Comparison of ENCODE assay signal across 35 cellular contexts in genomic region chr10:20232079-20232478, GRCh38.
DNase-seq lines count a peak whose midpoint lies in the region; ATAC-seq, FAIRE-seq and TF ChIP-seq lines count a peak whose summit lies in the region.
"Had no signal": no experiment of that assay in that cellular context is flagged by ENCODE, and none has a peak within 500 bp of the region (broad histone marks: within the 10 kb centered on the region; RNA-seq: fewer than 3 reads in every experiment).

No MANE protein-coding gene starts in this region.

- H3K9ac ChIP-seq in HepG2 (ENCODE audit: insufficient read depth, low read depth, low read length) (no peak overlapping the region), IMR-90 (ENCODE audit: low read depth, low read length) (no peak overlapping the region), K562 (ENCODE audit: insufficient read depth in 1 of 2, low read depth in 2 of 2, low read length in 2 of 2) (no peak overlapping the region), H1 (replicated peaks in 1 of 4; ENCODE audit: extremely low read depth in 1 of 4, low read depth in 3 of 4, low read length in 3 of 4) (no peak overlapping the region)
- H3K9ac ChIP-seq: BLaER1; BLaER1 treated with 17β-estradiol and CSF1 and Interleukin-3, amounts not matched to agents 10 nM and 100 nM had no signal

- POLR2A ChIA-PET in HepG2 (lab: Yijun Ruan, JAX) (no interaction called here), IMR-90 (lab: Charles Lee; ENCODE audit: unreplicated experiment) (no interaction called here), K562 (lab: Yijun Ruan, JAX) (no interaction called here), H1 (lab: Charles Lee; ENCODE audit: partially characterized antibody) (no interaction called here)

- no peak overlapping the region for H3K4me3 ChIP-seq in HepG2 (replicated peaks in 1 of 3; ENCODE audit: insufficient read depth in 1 of 3, low read depth in 2 of 3, low read length in 3 of 3)
- no peak overlapping the region for H3K4me3 ChIP-seq in right lobe of liver
- no peak overlapping the region for H3K4me3 ChIP-seq in IMR-90 (ENCODE audit: insufficient read depth, low read depth, low read length)
- H3K4me3 ChIP-seq in K562, result no peak overlapping the region
- H3K4me3 ChIP-seq in H1 (ENCODE audit: extremely low read depth in 1 of 4, insufficient read depth in 2 of 4, low read depth in 3 of 4, low read length in 4 of 4), result no peak overlapping the region
- H3K4me3 ChIP-seq: A549; BLaER1; BLaER1 treated with 17β-estradiol and CSF1 and Interleukin-3, amounts not matched to agents 10 nM and 100 nM had no signal

- no peak overlapping the region for H3K18ac ChIP-seq in IMR-90 (ENCODE audit: low read depth, low read length)
- H3K18ac ChIP-seq in H1 (ENCODE audit: extremely low read depth, low read length), result no peak overlapping the region

- intact Hi-C loops in HepG2 (cut with micrococcal nuclease; ENCODE audit: unreplicated experiment) (no loop called here), right lobe of liver (cut with DNase I) (no loop called here), IMR-90 (cut with micrococcal nuclease) (no loop called here), K562 (cut with micrococcal nuclease) (no loop called here)

- TF ChIP-seq RAD21 in HepG2 (CRISPR knock-in tag; IDR thresholded peaks at IDR 0.05) (no peak), IMR-90 (IDR thresholded peaks at IDR 0.05; ENCODE audit: low read length) (no peak), K562 (CRISPR knock-in tag; conservative IDR thresholded peaks at IDR 0.05 in 1 of 2, IDR thresholded peaks at IDR 0.05 in 1 of 2) (no peak), H1 (IDR thresholded peaks at IDR 0.05 in 1 of 2, conservative IDR thresholded peaks at IDR 0.05 in 1 of 2; ENCODE audit: low read depth in 2 of 2, low read length in 2 of 2) (no peak)

- ATAC-seq in HepG2, result no peak
- no peak for ATAC-seq in right lobe of liver
- no peak for ATAC-seq in IMR-90 (ENCODE audit: low read depth)
- ATAC-seq in K562, result no peak
- ATAC-seq: A549; CD8-positive, alpha-beta T cell had no signal

- no peak overlapping the region for H2BK20ac ChIP-seq in IMR-90 (ENCODE audit: low read depth, low read length)
- no peak overlapping the region for H2BK20ac ChIP-seq in H1 (ENCODE audit: low read length)

- H3K56ac ChIP-seq in IMR-90 (ENCODE audit: extremely low read depth, insufficient read depth, low read length), result no peak overlapping the region
- no peak overlapping the region for H3K56ac ChIP-seq in H1 (replicated peaks; ENCODE audit: insufficient read length, low read depth, low read length)

- WGBS in HepG2 (ENCODE audit: low lambda C conversion rate), result 42% methylated on average over 1 of the region's 1 CpG
- WGBS in right lobe of liver (ENCODE audit: insufficient coverage, low coverage, low lambda C conversion rate, missing lambda C conversion rate), result 62% methylated on average over 1 of the region's 1 CpG
- WGBS in IMR-90 (ENCODE audit: extremely low coverage in 2 of 2, insufficient read length in 1 of 2), 2 experiments, result no CpG with 5 or more reads among the region's 1 CpG
- 0% methylated on average over 1 of the region's 1 CpG for WGBS in K562 (ENCODE audit: insufficient coverage, low coverage, missing lambda C conversion rate)
- 80% methylated on average over 1 of the region's 1 CpG; no CpG with 5 or more reads in 1 of the 2 experiments for WGBS in H1 (ENCODE audit: extremely low coverage in 1 of 2, insufficient coverage in 1 of 2, insufficient read length in 1 of 2, insufficient replicate concordance in 2 of 2, low coverage in 1 of 2, low lambda C conversion rate in 2 of 2, missing lambda C conversion rate in 1 of 2), 2 experiments

- DNase-seq in HepG2 (ENCODE audit: low spot score) (no peak), right lobe of liver (no peak), IMR-90 (no peak), K562 (ENCODE audit: extremely low read depth in 1 of 4, low spot score in 3 of 4) (no peak), H1 (ENCODE audit: low read depth in 1 of 2, low spot score in 2 of 2) (no peak), mucosa of gallbladder (ENCODE audit: low spot score) (no peak), foreskin melanocyte (no peak), SW 1271 (lab: John Stamatoyannopoulos, UW) (no peak)
- DNase-seq: 8988T; ACHN; AML-193; BE2C; C1 segment of cervical spinal cord; Caco-2; Calu3; CD4-positive, alpha-beta memory T cell; CD4-positive, alpha-beta T cell; CD4-positive, CD25-positive, alpha-beta regulatory T cell; CD8-positive, alpha-beta memory T cell; CD8-positive, alpha-beta T cell; COR-L47; DMS 273 treated with DMSO at 0.1 percent for 48 hours; DMS153; DMS53; DMS79; DMS79 treated with DMSO at 0.1 percent for 48 hours; DND-41; EL had no signal

- TF ChIP-seq CTCF in HepG2 (CRISPR knock-in tag; IDR thresholded peaks at IDR 0.05) (no peak), right lobe of liver (IDR thresholded peaks at IDR 0.05) (no peak), IMR-90 (conservative IDR thresholded peaks at IDR 0.05; ENCODE audit: low read depth, low read length) (no peak), K562 (IDR thresholded peaks at IDR 0.05 in 2 of 3, conservative IDR thresholded peaks at IDR 0.05 in 1 of 3; ENCODE audit: insufficient read depth in 2 of 3, low read depth in 1 of 3, low read length in 3 of 3) (no peak), H1 (IDR thresholded peaks at IDR 0.05; ENCODE audit: control extremely low read depth in 1 of 3, insufficient read depth in 1 of 3, low read depth in 1 of 3, low read length in 3 of 3) (no peak)

- H3K9me1 ChIP-seq in IMR-90 (ENCODE audit: insufficient read depth, low read length) (no peaks in the 10 kb centered on the region), K562 (ENCODE audit: control insufficient read depth, insufficient read depth, low read length) (no peaks in the 10 kb centered on the region)

- TF ChIP-seq EP300 in HepG2 (IDR thresholded peaks at IDR 0.05; ENCODE audit: low read depth in 2 of 2, low read length in 2 of 2) (no peak), HepG2 (CRISPR knock-in tag; IDR thresholded peaks at IDR 0.05; ENCODE audit: borderline replicate concordance) (no peak), K562 (IDR thresholded peaks at IDR 0.05; ENCODE audit: low read length) (no peak), H1 (IDR thresholded peaks at IDR 0.05; ENCODE audit: borderline replicate concordance in 1 of 2, low read depth in 2 of 2, low read length in 2 of 2) (no peak)

- no peaks in the 10 kb centered on the region for H3K79me2 ChIP-seq in HepG2 (ENCODE audit: insufficient read depth, low read length)
- H3K79me2 ChIP-seq in K562 (ENCODE audit: control insufficient read depth, insufficient read depth, low read length), result no peaks in the 10 kb centered on the region
- H3K79me2 ChIP-seq in H1 (ENCODE audit: control insufficient read depth in 1 of 2, insufficient read depth in 2 of 2, low read length in 2 of 2), result no peaks in the 10 kb centered on the region

- no peak overlapping the region for H4K5ac ChIP-seq in IMR-90 (ENCODE audit: low read depth, low read length)
- no peak overlapping the region for H4K5ac ChIP-seq in H1 (ENCODE audit: insufficient read length, low read depth, low read length)

- H3K14ac ChIP-seq in IMR-90 (replicated peaks; ENCODE audit: low read depth, low read length) (no peak overlapping the region), H1 (ENCODE audit: insufficient read length) (no peak overlapping the region)

- H4K8ac ChIP-seq in IMR-90 (ENCODE audit: low read depth in 2 of 2, low read length in 2 of 2), result no peak overlapping the region
- H4K8ac ChIP-seq in H1 (ENCODE audit: extremely low read depth, insufficient read depth, low read length), result no peak overlapping the region

- FAIRE-seq in HepG2 (lab: Jason Lieb, UNC) (no peak), K562 (lab: Jason Lieb, UNC) (no peak), H1 (lab: Jason Lieb, UNC) (no peak)
- FAIRE-seq: A204.1, A549, D721Med had no signal

- H3K23ac ChIP-seq in IMR-90 (ENCODE audit: low read depth, low read length) (no peak overlapping the region), H1 (ENCODE audit: insufficient read length) (no peak overlapping the region)

- H2BK5ac ChIP-seq in IMR-90 (ENCODE audit: low read depth, low read length, poor library complexity, severe bottlenecking) (no peak overlapping the region), H1 (ENCODE audit: low read depth, low read length) (no peak overlapping the region)

- no peaks in the 10 kb centered on the region for H4K20me1 ChIP-seq in HepG2 (ENCODE audit: insufficient read depth, low read length)
- no peaks in the 10 kb centered on the region for H4K20me1 ChIP-seq in IMR-90 (ENCODE audit: insufficient read depth, low read length)
- H4K20me1 ChIP-seq in K562 (replicated peaks; ENCODE audit: control insufficient read depth, insufficient read depth, low read length), result no peaks in the 10 kb centered on the region
- H4K20me1 ChIP-seq in H1 (replicated peaks in 1 of 2; ENCODE audit: control insufficient read depth in 1 of 2, insufficient read depth in 2 of 2, low read length in 2 of 2), result no peaks in the 10 kb centered on the region
- H4K20me1 ChIP-seq: BLaER1; BLaER1 treated with 17β-estradiol and CSF1 and Interleukin-3, amounts not matched to agents 10 nM and 100 nM had no signal

- in situ Hi-C loops in HepG2 (cut with HindIII; ENCODE audit: extremely low pct_ligation_motif_present, low pct_unique_long_range_greater_than_20kb), result no loop called here
- in situ Hi-C loops in IMR-90 (cut with MboI; ENCODE audit: low sequenced_read_pairs), result no loop called here
- in situ Hi-C loops in K562 (cut with MboI), result no loop called here

- no peaks in the 10 kb centered on the region for H3K27me3 ChIP-seq in HepG2 (ENCODE audit: control insufficient read depth in 1 of 2, insufficient read depth in 2 of 2, low read length in 2 of 2)
- H3K27me3 ChIP-seq in right lobe of liver, result no peaks in the 10 kb centered on the region
- H3K27me3 ChIP-seq in IMR-90 (ENCODE audit: control insufficient read depth, insufficient read depth, low read length), result no peaks in the 10 kb centered on the region
- no peaks in the 10 kb centered on the region for H3K27me3 ChIP-seq in K562 (ENCODE audit: control insufficient read depth in 2 of 2, insufficient read depth in 2 of 2, low read length in 2 of 2)
- H3K27me3 ChIP-seq in H1 (replicated peaks in 1 of 4; ENCODE audit: control insufficient read depth in 3 of 4, extremely low read depth in 1 of 4, insufficient read depth in 3 of 4, low read length in 3 of 4), result no peaks in the 10 kb centered on the region
- H3K27me3 ChIP-seq: BE2C; BLaER1; BLaER1 treated with 17β-estradiol and CSF1 and Interleukin-3, amounts not matched to agents 10 nM and 100 nM had no signal

- H2AFZ ChIP-seq in HepG2 (ENCODE audit: low read length) (no peak overlapping the region), IMR-90 (replicated peaks; ENCODE audit: low read length, poor library complexity) (no peak overlapping the region), K562 (ENCODE audit: low read depth, low read length) (no peak overlapping the region), H1 (ENCODE audit: low read length) (no peak overlapping the region)

- H3K79me1 ChIP-seq in IMR-90 (ENCODE audit: low read depth in 1 of 2, low read length in 2 of 2) (no peaks in the 10 kb centered on the region), H1 (ENCODE audit: low read depth, low read length) (no peaks in the 10 kb centered on the region)

- no peaks in the 10 kb centered on the region; a peak in 1 of 5 replicates for H3K36me3 ChIP-seq in HepG2 (replicated peaks in 1 of 2; ENCODE audit: control insufficient read depth in 1 of 2, insufficient read depth in 2 of 2, low read length in 2 of 2)
- H3K36me3 ChIP-seq in right lobe of liver, result no peaks in the 10 kb centered on the region
- H3K36me3 ChIP-seq in IMR-90 (ENCODE audit: control insufficient read depth, insufficient read depth, low read length), result no peaks in the 10 kb centered on the region
- no peaks in the 10 kb centered on the region for H3K36me3 ChIP-seq in K562 (ENCODE audit: control insufficient read depth, insufficient read depth, low read length)
- H3K36me3 ChIP-seq in H1 (ENCODE audit: control insufficient read depth in 2 of 4, insufficient read depth in 4 of 4, low read length in 3 of 4), result no peaks in the 10 kb centered on the region
- H3K36me3 ChIP-seq: BE2C, BLaER1 had no signal

- H2BK15ac ChIP-seq in IMR-90 (ENCODE audit: low read depth, low read length), result no peak overlapping the region
- no peak overlapping the region for H2BK15ac ChIP-seq in H1 (ENCODE audit: low read length)

- H2BK120ac ChIP-seq in IMR-90 (ENCODE audit: low read depth, low read length) (no peak overlapping the region), H1 (replicated peaks; ENCODE audit: low read depth, low read length) (no peak overlapping the region)

- H3K27ac ChIP-seq in HepG2 (ENCODE audit: extremely low read length, insufficient read depth, low read length) (no peak overlapping the region), right lobe of liver (no peak overlapping the region), IMR-90 (ENCODE audit: insufficient read depth, low read length) (no peak overlapping the region), K562 (ENCODE audit: extremely low read depth, low read depth, low read length) (no peak overlapping the region), H1 (ENCODE audit: low read depth, low read length) (no peak overlapping the region)
- H3K27ac ChIP-seq: 22Rv1; A549; BLaER1; BLaER1 treated with 17β-estradiol and CSF1 and Interleukin-3, amounts not matched to agents 10 nM and 100 nM; C4-2B had no signal

- H3K4me2 ChIP-seq in HepG2 (ENCODE audit: low read depth, low read length) (no peak overlapping the region), IMR-90 (ENCODE audit: low read depth, low read length) (no peak overlapping the region), K562 (ENCODE audit: insufficient read depth, low read length) (no peak overlapping the region), H1 (ENCODE audit: insufficient read depth in 1 of 2, low read depth in 2 of 2, low read length in 2 of 2) (no peak overlapping the region)
- H3K4me2 ChIP-seq: A549; BLaER1; BLaER1 treated with 17β-estradiol and CSF1 and Interleukin-3, amounts not matched to agents 10 nM and 100 nM had no signal

- H4K91ac ChIP-seq in IMR-90 (ENCODE audit: insufficient read depth, low read depth, low read length) (no peak overlapping the region), H1 (replicated peaks; ENCODE audit: insufficient read length, low read length) (no peak overlapping the region)

- CTCF ChIA-PET in HepG2 (lab: Yijun Ruan, JAX; ENCODE audit: low intra/inter-chr PET ratio, low total read pairs) (no interaction called here), IMR-90 (lab: Yijun Ruan, JAX) (no interaction called here), K562 (lab: Yijun Ruan, JAX; ENCODE audit: low intra/inter-chr PET ratio) (no interaction called here), H1 (lab: Charles Lee; ENCODE audit: partially characterized antibody) (interaction anchor here (0.6 to 0.7 kb wide), 3 partner anchors 85 to 976 kb away, joined by 3 read pairs; no protein-coding TSS in a partner anchor)

- H3K9me3 ChIP-seq in HepG2 (ENCODE audit: low read length), result peaks cover 10% of the 10 kb centered on the region
- H3K9me3 ChIP-seq in right lobe of liver, result no peaks in the 10 kb centered on the region
- no peaks in the 10 kb centered on the region for H3K9me3 ChIP-seq in IMR-90 (ENCODE audit: control insufficient read depth, insufficient read depth, low read length)
- no peaks in the 10 kb centered on the region; the same call in 1 of the 2 replicates for H3K9me3 ChIP-seq in K562 (replicated peaks; ENCODE audit: control insufficient read depth, insufficient read depth, low read depth, low read length)
- H3K9me3 ChIP-seq in H1 (ENCODE audit: insufficient read depth in 2 of 2, low read depth in 1 of 2, low read length in 1 of 2), result no peaks in the 10 kb centered on the region
- H3K9me3 ChIP-seq: A549; BE2C; BLaER1; BLaER1 treated with 17β-estradiol and CSF1 and Interleukin-3, amounts not matched to agents 10 nM and 100 nM; Caco-2 had no signal

- peaks cover 7% of the 10 kb centered on the region for H3K4me1 ChIP-seq in HepG2 (ENCODE audit: insufficient read depth, low read length)
- H3K4me1 ChIP-seq in right lobe of liver, result no peaks in the 10 kb centered on the region
- no peaks in the 10 kb centered on the region for H3K4me1 ChIP-seq in IMR-90 (ENCODE audit: control insufficient read depth, insufficient read depth, low read length)
- no peaks in the 10 kb centered on the region for H3K4me1 ChIP-seq in K562 (replicated peaks in 1 of 2; ENCODE audit: control insufficient read depth in 2 of 2, insufficient read depth in 2 of 2, low read length in 2 of 2)
- no peaks in the 10 kb centered on the region; a peak in 1 of 7 replicates for H3K4me1 ChIP-seq in H1 (replicated peaks in 1 of 4; ENCODE audit: control insufficient read depth in 3 of 4, insufficient read depth in 4 of 4, low read length in 3 of 4)
- H3K4me1 ChIP-seq: A549, BE2C, BLaER1, Caco-2 had no signal

- H3K4ac ChIP-seq in IMR-90 (ENCODE audit: low read depth, low read length) (no peak overlapping the region), H1 (replicated peaks; ENCODE audit: insufficient read length, low read depth, low read length) (no peak overlapping the region)

- no peak overlapping the region for H2BK12ac ChIP-seq in H1 (ENCODE audit: low read depth, low read length)

- no peak for TF ChIP-seq POLR2A in HepG2 (IDR thresholded peaks at IDR 0.05; ENCODE audit: insufficient read depth in 1 of 2, low read depth in 2 of 2, low read length in 2 of 2)
- no peak for TF ChIP-seq POLR2A in right lobe of liver (IDR thresholded peaks at IDR 0.05)
- TF ChIP-seq POLR2A in IMR-90 (IDR thresholded peaks at IDR 0.05; ENCODE audit: low read depth, low read length), result no peak
- no peak for TF ChIP-seq POLR2A in K562 (conservative IDR thresholded peaks at IDR 0.05)
- no peak for TF ChIP-seq POLR2A in H1 (IDR thresholded peaks at IDR 0.05; ENCODE audit: control extremely low read depth in 1 of 2, low read depth in 2 of 2, low read length in 2 of 2)

- no peak overlapping the region for H2AK9ac ChIP-seq in IMR-90 (replicated peaks; ENCODE audit: low read depth, low read length, poor library complexity)

- no TSS peak for BruUV-seq in HepG2 (replicated peaks; lab: Mats Ljungman, UMichigan)
- BruUV-seq in IMR-90 (replicated peaks; lab: Mats Ljungman, UMichigan), result no TSS peak
- no TSS peak for BruUV-seq in K562 (replicated peaks; lab: Mats Ljungman, UMichigan)

- H2AK5ac ChIP-seq in IMR-90 (ENCODE audit: low read depth, low read length), result no peak overlapping the region
- H2AK5ac ChIP-seq in H1 (ENCODE audit: low read depth, low read length), result no peak overlapping the region

- dilution Hi-C loops in IMR-90 (cut with HindIII; ENCODE audit: low sequenced_read_pairs, unreplicated experiment), result no loop called here

- H3K23me2 ChIP-seq in H1 (ENCODE audit: low read depth, low read length), result no peaks in the 10 kb centered on the region

Comparison
In these comparisons a context has a peak if more than half of its experiments do, and no peak if none do; other contexts are left out.
1. Of the 241 proteins assayed by ChIP-seq in both HepG2 and K562: peak only in HepG2: none; only in K562: none; in both: CEBPB; in neither: 239; mixed calls (peak in some experiments, not most) for 1.